Comparison of ENCODE assay signal across 19 cellular contexts in genomic region chr18:75141734-75142133, GRCh38.
DNase-seq lines count a peak whose midpoint lies in the region; ATAC-seq and TF ChIP-seq lines count a peak whose summit lies in the region.
"Had no signal": no experiment of that assay in that cellular context is flagged by ENCODE, and none has a peak within 500 bp of the region (broad histone marks: within the 10 kb centered on the region; RNA-seq: fewer than 3 reads in every experiment).

No MANE protein-coding gene starts in this region.

- no peak for TF ChIP-seq CTCF in coronary artery (IDR thresholded peaks at IDR 0.05)

- H3K27me3 Mint-ChIP-seq in T-helper 1 cell treated with Interleukin-12 subunit alpha and Interleukin-12 subunit beta and Interleukin-4 antibody, amounts not matched to agents 30 μg/mL and 1 μg/mL, for 36 hours (ENCODE audit: low read depth), result peaks cover 4% of the 10 kb centered on the region

- H3K36me3 Mint-ChIP-seq in T-helper 1 cell treated with Interleukin-12 subunit alpha and Interleukin-12 subunit beta and Interleukin-4 antibody, amounts not matched to agents 30 μg/mL and 1 μg/mL, for 36 hours (ENCODE audit: low read depth), result no peaks in the 10 kb centered on the region
- H3K36me3 Mint-ChIP-seq: CD14-positive monocyte; CD8-positive, alpha-beta T cell had no signal

- H3K9me3 Mint-ChIP-seq in T-helper 1 cell treated with Interleukin-12 subunit alpha and Interleukin-12 subunit beta and Interleukin-4 antibody, amounts not matched to agents 30 μg/mL and 1 μg/mL, for 36 hours, result peaks cover 7% of the 10 kb centered on the region

- H3K4me3 ChIP-seq in coronary artery, result no peak overlapping the region
- H3K4me3 ChIP-seq: A549, BLaER1 had no signal

- no peak for ATAC-seq in left lobe of liver
- ATAC-seq in GM19023 (IDR thresholded peaks at IDR 0.05; ENCODE audit: unreplicated experiment), result no peak
- ATAC-seq: A549; CD8-positive, alpha-beta T cell; HCT116 had no signal

- H3K27ac ChIP-seq in coronary artery, result no peak overlapping the region
- H3K27ac ChIP-seq: 22Rv1, A549, BLaER1 had no signal

- peak overlapping the region; percentile 26 for H3K27ac Mint-ChIP-seq in T-helper 1 cell treated with Interleukin-12 subunit alpha and Interleukin-12 subunit beta and Interleukin-4 antibody, amounts not matched to agents 30 μg/mL and 1 μg/mL, for 36 hours
- H3K27ac Mint-ChIP-seq: CD14-positive monocyte; CD8-positive, alpha-beta T cell; HFFc6 had no signal

- H3K4me1 Mint-ChIP-seq in T-helper 1 cell treated with Interleukin-12 subunit alpha and Interleukin-12 subunit beta and Interleukin-4 antibody, amounts not matched to agents 30 μg/mL and 1 μg/mL, for 36 hours (ENCODE audit: low read depth), result no peaks in the 10 kb centered on the region
- H3K4me1 Mint-ChIP-seq: CD14-positive monocyte had no signal

- DNase-seq in T-helper 1 cell (no peak), Ammon's horn (ENCODE audit: low spot score) (peak; percentile 0), coronary artery (ENCODE audit: low spot score) (peak; percentile 38), left lobe of liver (ENCODE audit: low spot score) (peak; percentile 30), NCI-H510A treated with DMSO at 0.1 percent for 48 hours (lab: John Stamatoyannopoulos, UW) (no peak), CD1c-positive myeloid dendritic cell (ENCODE audit: extremely low spot score) (no peak)
- DNase-seq: AML-193, Calu3, GOT3, H7, HFFc6 had no signal

- no peak overlapping the region for H3K4me3 Mint-ChIP-seq in T-helper 1 cell treated with Interleukin-12 subunit alpha and Interleukin-12 subunit beta and Interleukin-4 antibody, amounts not matched to agents 30 μg/mL and 1 μg/mL, for 36 hours
- H3K4me3 Mint-ChIP-seq: CD8-positive, alpha-beta T cell; HFFc6 had no signal

Comparison
In these comparisons a context has a peak if more than half of its experiments do, and no peak if none do; other contexts are left out.
1. DNase-seq: peak in Ammon's horn (single experiment), coronary artery (single experiment) and left lobe of liver (single experiment); none in T-helper 1 cell (0 of 5), NCI-H510A treated with DMSO at 0.1 percent for 48 hours (single experiment) and CD1c-positive myeloid dendritic cell (single experiment).